ENCODE assay signal across 19 cellular contexts in genomic region chr6:87261534-87261933, GRCh38.
DNase-seq lines count a peak whose midpoint lies in the region; ATAC-seq, FAIRE-seq and TF ChIP-seq lines count a peak whose summit lies in the region.
"Had no signal": no experiment of that assay in that cellular context is flagged by ENCODE, and none has a peak within 500 bp of the region (broad histone marks: within the 10 kb centered on the region; RNA-seq: fewer than 3 reads in every experiment).

No MANE protein-coding gene starts in this region.

- H3K9me3 ChIP-seq in MG63, result no peaks in the 10 kb centered on the region

- TF ChIP-seq POLR2A in GM12891 (IDR thresholded peaks at IDR 0.05; ENCODE audit: low read depth, low read length), result no peak

- peak overlapping the region; percentile 33 for H3K27ac Mint-ChIP-seq in stimulated activated effector memory CD8-positive, alpha-beta T cell treated with anti-CD3 and anti-CD28 coated beads, Interleukin-12 subunit alpha, Interleukin-12 subunit beta, amount 100 ng/mL, for 72 hours
- H3K27ac Mint-ChIP-seq: B cell; CD4-positive, alpha-beta T cell; GM23338 had no signal

- DNase-seq in GM12891 (ENCODE audit: insufficient read length, low spot score) (no peak), MG63 (no peak)
- DNase-seq in stimulated activated effector memory CD8-positive, alpha-beta T cell treated with anti-CD3 and anti-CD28 coated beads, Interleukin-12 subunit alpha, Interleukin-12 subunit beta, amount 100 ng/mL, for 72 hours (ENCODE audit: low spot score in 2 of 2), result no peak
- DNase-seq in stimulated activated CD4-positive, alpha-beta T cell treated with anti-CD3 and anti-CD28 coated beads, Interleukin-2, amount 100 ng/mL, for 48 hours, result no peak
- DNase-seq: ACHN; C1 segment of cervical spinal cord; Calu3; CD4-positive, alpha-beta T cell; DMS79 treated with DMSO at 0.1 percent for 48 hours; EL; H7; IMR-90; Kasumi-1; KBM-7 had no signal

- H3K27me3 ChIP-seq in MG63, result no peaks in the 10 kb centered on the region

- ATAC-seq in GM18868 (IDR thresholded peaks at IDR 0.05; ENCODE audit: unreplicated experiment), result peak; percentile 41
- ATAC-seq in HG03432 (IDR thresholded peaks at IDR 0.05; ENCODE audit: unreplicated experiment), result peak; percentile 39
- ATAC-seq in stimulated activated effector memory CD8-positive, alpha-beta T cell treated with anti-CD3 and anti-CD28 coated beads, Interleukin-12 subunit alpha, Interleukin-12 subunit beta, amount 100 ng/mL, for 72 hours, result no peak
- no peak for ATAC-seq in GM18498 (IDR thresholded peaks at IDR 0.05; ENCODE audit: unreplicated experiment)
- ATAC-seq: GM23338 had no signal

- no peak overlapping the region for H3K4me3 ChIP-seq in MG63
- H3K4me3 ChIP-seq: GM23338 had no signal

- no peak overlapping the region for H3K4me3 Mint-ChIP-seq in stimulated activated effector memory CD8-positive, alpha-beta T cell treated with anti-CD3 and anti-CD28 coated beads, Interleukin-12 subunit alpha, Interleukin-12 subunit beta, amount 100 ng/mL, for 72 hours
- H3K4me3 Mint-ChIP-seq: B cell; CD4-positive, alpha-beta T cell; GM23338 had no signal

- H3K36me3 Mint-ChIP-seq in stimulated activated effector memory CD8-positive, alpha-beta T cell treated with anti-CD3 and anti-CD28 coated beads, Interleukin-12 subunit alpha, Interleukin-12 subunit beta, amount 100 ng/mL, for 72 hours, result peaks cover 83% of the 10 kb centered on the region

- peaks cover 58% of the 10 kb centered on the region for H3K36me3 ChIP-seq in MG63

- peaks cover 25% of the 10 kb centered on the region for H3K4me1 Mint-ChIP-seq in stimulated activated effector memory CD8-positive, alpha-beta T cell treated with anti-CD3 and anti-CD28 coated beads, Interleukin-12 subunit alpha, Interleukin-12 subunit beta, amount 100 ng/mL, for 72 hours

- no peak for FAIRE-seq in GM12891 (lab: Jason Lieb, UNC)

- peaks cover 11% of the 10 kb centered on the region for H3K9me3 Mint-ChIP-seq in stimulated activated effector memory CD8-positive, alpha-beta T cell treated with anti-CD3 and anti-CD28 coated beads, Interleukin-12 subunit alpha, Interleukin-12 subunit beta, amount 100 ng/mL, for 72 hours

TF ChIP-seq in GM12891, 5 proteins besides CTCF, POLR2A, EP300 and RAD21:
- TF ChIP-seq PAX5 (IDR thresholded peaks at IDR 0.05; ENCODE audit: insufficient read depth, low read length, severe bottlenecking) (no peak), SPI1 (IDR thresholded peaks at IDR 0.05; ENCODE audit: low read depth, low read length) (0 out of 2 replicates have a peak, but pooled peaks have one; percentile 19), POU2F2 (IDR thresholded peaks at IDR 0.05; ENCODE audit: low read depth, low read length) (no peak)

Comparison
In these comparisons a context has a peak if more than half of its experiments do, and no peak if none do; other contexts are left out.
1. ATAC-seq: peak in GM18868 (single experiment) and HG03432 (single experiment); none in stimulated activated effector memory CD8-positive, alpha-beta T cell treated with anti-CD3 and anti-CD28 coated beads, Interleukin-12 subunit alpha, Interleukin-12 subunit beta, amount 100 ng/mL, for 72 hours (single experiment) and GM18498 (single experiment).